ENCODE assay signal across 15 cellular contexts in genomic region chr11:36743039-36743438, GRCh38.
DNase-seq lines count a peak whose midpoint lies in the region; ATAC-seq, FAIRE-seq and TF ChIP-seq lines count a peak whose summit lies in the region.
"Had no signal": no experiment of that assay in that cellular context is flagged by ENCODE, and none has a peak within 500 bp of the region (broad histone marks: within the 10 kb centered on the region; RNA-seq: fewer than 3 reads in every experiment).

No MANE protein-coding gene starts in this region.

- no peaks in the 10 kb centered on the region for H3K4me1 ChIP-seq in pancreas

- intact Hi-C loops in pancreas (cut with DNase I): loop anchor here in 1 of 3 donors (10.0 kb wide), 1 partner anchor 178 kb away; the partner anchor contains the start of gene RAG1

- no peak overlapping the region for H3K4me3 ChIP-seq in pancreas
- H3K4me3 ChIP-seq: SK-N-MC had no signal

- no peak for FAIRE-seq in pancreas (lab: Jason Lieb, UNC)

- H3K27ac ChIP-seq in pancreas: no peak overlapping the region
- H3K27ac ChIP-seq: SK-N-MC, VCaP had no signal

- no peaks in the 10 kb centered on the region for H3K9me3 ChIP-seq in pancreas

- peaks cover 0 to 3% (median 0%) of the 10 kb centered on the region in 4 donors for H3K27me3 ChIP-seq in pancreas

- no peak for TF ChIP-seq CTCF in pancreas (IDR thresholded peaks at IDR 0.05)

- 88 to 92% methylated on average over 2 of the region's 2 CpGs for WGBS in pancreas, 2 donors

- ATAC-seq in GM18511 (IDR thresholded peaks at IDR 0.05; ENCODE audit: unreplicated experiment) (peak; percentile 57), GM21360 (IDR thresholded peaks at IDR 0.05; ENCODE audit: unreplicated experiment) (peak; percentile 68), HG02884 (IDR thresholded peaks at IDR 0.05; ENCODE audit: unreplicated experiment) (peak; percentile 59), HG03460 (IDR thresholded peaks at IDR 0.05; ENCODE audit: unreplicated experiment) (peak; percentile 58), pancreas (no peak)

- DNase-seq in pancreas: no peak
- no peak for DNase-seq in kidney glomerular epithelial cell (lab: John Stamatoyannopoulos, UW)
- no peak for DNase-seq in epidermal melanocyte (ENCODE audit: insufficient read length, low spot score)
- DNase-seq in superior temporal gyrus (ENCODE audit: extremely low spot score): no peak
- DNase-seq: activated naive CD8-positive, alpha-beta T cell treated with anti-CD3 and anti-CD28 coated beads, Interleukin-2, amount 10 ng/mL, durations not matched to agents 7 days and 5 days; midbrain; NCI-H1436 treated with DMSO at 0.1 percent for 48 hours; posterior cingulate gyrus; stimulated activated CD4-positive, alpha-beta T cell treated with anti-CD3 and anti-CD28 coated beads, Interleukin-15, amount 100 ng/mL, for 24 hours had no signal

- no peaks in the 10 kb centered on the region for H3K36me3 ChIP-seq in pancreas

Comparison
In these comparisons a context has a peak if more than half of its experiments do, and no peak if none do; other contexts are left out.
1. ATAC-seq: peak in GM18511 (single experiment), GM21360 (single experiment), HG02884 (single experiment) and HG03460 (single experiment); none in pancreas (0 of 4).